Comparison of ENCODE assay signal across 13 cellular contexts in the genomic region with DNA sequence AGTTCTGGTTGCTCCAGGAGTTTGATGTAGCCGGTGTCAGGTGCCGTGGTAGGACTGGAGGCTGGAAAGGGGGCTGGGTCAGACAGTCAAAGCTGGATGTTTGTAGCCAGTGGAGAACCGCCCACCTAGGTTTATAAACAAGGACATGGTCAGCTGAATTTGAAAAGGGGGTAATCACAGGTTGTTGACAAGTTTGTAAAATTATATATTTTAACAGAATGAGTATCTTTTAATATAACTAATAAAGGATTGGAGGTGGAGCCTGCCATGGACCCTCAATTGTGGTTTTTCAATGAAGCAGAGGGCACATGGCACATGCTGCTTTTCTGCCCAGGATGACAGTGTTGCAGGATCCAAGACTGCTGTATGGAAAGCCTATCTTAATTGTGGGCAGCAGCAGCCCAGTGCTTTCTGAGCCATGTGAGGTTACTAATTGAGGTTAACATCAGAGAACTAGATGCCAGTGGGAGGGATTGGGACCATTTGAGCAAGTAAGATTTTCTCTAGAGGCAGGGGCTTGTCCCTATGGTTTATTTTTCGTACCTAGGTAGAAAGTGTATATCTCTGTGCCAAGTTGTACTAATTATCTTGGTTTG. TPM values are rescaled to one million over a fixed set of nuclear protein-coding genes. Genes with fewer than 3 reads are reported as not detected.
DNase-seq lines count a peak whose midpoint lies in the region; ATAC-seq lines count a peak whose summit lies in the region.
"Had no signal": no experiment of that assay in that cellular context is flagged by ENCODE, and none has a peak within 500 bp of the region (broad histone marks: within the 10 kb centered on the region; RNA-seq: fewer than 3 reads in every experiment).

No MANE protein-coding gene starts in this region.

- no peaks in the 10 kb centered on the region for H3K9me3 Mint-ChIP-seq in T-cell
- no peaks in the 10 kb centered on the region for H3K9me3 Mint-ChIP-seq in central memory CD8-positive, alpha-beta T cell
- H3K9me3 Mint-ChIP-seq in stimulated activated effector memory CD8-positive, alpha-beta T cell treated with anti-CD3 and anti-CD28 coated beads, Interleukin-12 subunit alpha, Interleukin-12 subunit beta, amount 100 ng/mL, for 72 hours = no peaks in the 10 kb centered on the region

- H3K27me3 Mint-ChIP-seq in T-cell = no peaks in the 10 kb centered on the region
- H3K27me3 Mint-ChIP-seq in central memory CD8-positive, alpha-beta T cell = no peaks in the 10 kb centered on the region

- CTCF ChIA-PET in T-cell (lab: Charles Lee) = interaction anchor here (0.7 to 2.5 kb wide), 10 partner anchors 8 to 226 kb away, joined by 3 to 10 read pairs (median 4); no protein-coding TSS in a partner anchor

- H3K36me3 Mint-ChIP-seq in T-cell = peaks cover 14% of the 10 kb centered on the region
- H3K36me3 Mint-ChIP-seq in central memory CD8-positive, alpha-beta T cell (ENCODE audit: insufficient read depth) = peaks cover 33% of the 10 kb centered on the region
- H3K36me3 Mint-ChIP-seq in stimulated activated effector memory CD8-positive, alpha-beta T cell treated with anti-CD3 and anti-CD28 coated beads, Interleukin-12 subunit alpha, Interleukin-12 subunit beta, amount 100 ng/mL, for 72 hours = peaks cover 51% of the 10 kb centered on the region

- H3K4me1 Mint-ChIP-seq in T-cell = peaks cover 89 to 94% (median 91%) of the 10 kb centered on the region in 3 donors
- H3K4me1 Mint-ChIP-seq in central memory CD8-positive, alpha-beta T cell = peaks cover 84% of the 10 kb centered on the region
- H3K4me1 Mint-ChIP-seq in stimulated activated effector memory CD8-positive, alpha-beta T cell treated with anti-CD3 and anti-CD28 coated beads, Interleukin-12 subunit alpha, Interleukin-12 subunit beta, amount 100 ng/mL, for 72 hours = peaks cover 79% of the 10 kb centered on the region

- peak; percentile 74 for DNase-seq in activated effector memory CD4-positive, alpha-beta T cell treated with anti-CD3 and anti-CD28 coated beads, Interleukin-2, amount 50 U/mL, for 16 hours
- DNase-seq in activated effector memory CD4-positive, alpha-beta T cell treated with Interleukin-2 at 50 U/mL for 16 hours = no peak
- DNase-seq in T-cell = no peak
- no peak for DNase-seq in central memory CD8-positive, alpha-beta T cell (ENCODE audit: low spot score in 2 of 2)
- peak in 1 of 2 donors; percentile 53 for DNase-seq in stimulated activated effector memory CD8-positive, alpha-beta T cell treated with anti-CD3 and anti-CD28 coated beads, Interleukin-12 subunit alpha, Interleukin-12 subunit beta, amount 100 ng/mL, for 72 hours (ENCODE audit: low spot score in 2 of 2)
- DNase-seq in cerebellar cortex (ENCODE audit: low spot score) = no peak
- DNase-seq in NCI-H2171 (lab: John Stamatoyannopoulos, UW) = no peak
- DNase-seq: DMS53, lower lobe of right lung, NCI-H1436 treated with DMSO at 0.1 percent for 48 hours, substantia nigra had no signal

- H3K4me3 Mint-ChIP-seq in T-cell = peak overlapping the region; percentile 69 to 83 (median 72)
- peak overlapping the region; percentile 74 for H3K4me3 Mint-ChIP-seq in central memory CD8-positive, alpha-beta T cell
- peak overlapping the region; percentile 65 for H3K4me3 Mint-ChIP-seq in stimulated activated effector memory CD8-positive, alpha-beta T cell treated with anti-CD3 and anti-CD28 coated beads, Interleukin-12 subunit alpha, Interleukin-12 subunit beta, amount 100 ng/mL, for 72 hours

- ATAC-seq in T-cell (replicated peaks in 1 of 4) (peak in 3 of 4 experiments; percentile 15 to 28 (median 17)), HG02610 (IDR thresholded peaks at IDR 0.05; ENCODE audit: unreplicated experiment) (no peak)
- ATAC-seq in central memory CD8-positive, alpha-beta T cell (replicated peaks; ENCODE audit: extremely low read depth, poor library complexity, severe bottlenecking) = no peak
- peak; percentile 54 for ATAC-seq in stimulated activated effector memory CD8-positive, alpha-beta T cell treated with anti-CD3 and anti-CD28 coated beads, Interleukin-12 subunit alpha, Interleukin-12 subunit beta, amount 100 ng/mL, for 72 hours
- ATAC-seq: lower lobe of right lung, sciatic nerve had no signal

- POLR2A ChIA-PET in T-cell (lab: Charles Lee) = interaction anchor here (0.6 to 4.9 kb wide), 12 partner anchors 7 to 231 kb away, joined by 3 to 25 read pairs (median 4); no protein-coding TSS in a partner anchor

- H3K27ac Mint-ChIP-seq in T-cell = peak overlapping the region; percentile 90 to 92
- peak overlapping the region; percentile 91 for H3K27ac Mint-ChIP-seq in central memory CD8-positive, alpha-beta T cell (ENCODE audit: low read depth)
- peak overlapping the region; percentile 94 for H3K27ac Mint-ChIP-seq in stimulated activated effector memory CD8-positive, alpha-beta T cell treated with anti-CD3 and anti-CD28 coated beads, Interleukin-12 subunit alpha, Interleukin-12 subunit beta, amount 100 ng/mL, for 72 hours

RNA-seq across cellular contexts. Expression of a gene that starts 9.7 kb away (rescaled TPM):
- 100 to 1,000 TPM; 125 to 137 (median 131) TPM for total RNA-seq in T-cell

Comparison
In these comparisons a context has a peak if more than half of its experiments do, and no peak if none do; other contexts are left out.
1. ATAC-seq: peak in T-cell (3 of 4) and stimulated activated effector memory CD8-positive, alpha-beta T cell treated with anti-CD3 and anti-CD28 coated beads, Interleukin-12 subunit alpha, Interleukin-12 subunit beta, amount 100 ng/mL, for 72 hours (single experiment); none in central memory CD8-positive, alpha-beta T cell (single experiment) and HG02610 (single experiment).
2. Peak in every context shown above with its lines, with median percentiles within 50 percentile points of each other: H3K27ac Mint-ChIP-seq and H3K4me3 Mint-ChIP-seq.